19 cellular contexts compared by ENCODE assay signal in genomic region chr7:22238354-22239311, GRCh38.
DNase-seq lines count a peak whose midpoint lies in the region; ATAC-seq and TF ChIP-seq lines count a peak whose summit lies in the region.
"Had no signal": no experiment of that assay in that cellular context is flagged by ENCODE, and none has a peak within 500 bp of the region (broad histone marks: within the 10 kb centered on the region; RNA-seq: fewer than 3 reads in every experiment).

No MANE protein-coding gene starts in this region.

- H3K79me2 ChIP-seq in fibroblast of lung (ENCODE audit: control insufficient read depth, insufficient read depth, low read length) = no peaks in the 10 kb centered on the region

- TF ChIP-seq CTCF in RWPE2 (IDR thresholded peaks at IDR 0.05; ENCODE audit: poor library complexity, severe bottlenecking) (no peak), fibroblast of lung (conservative IDR thresholded peaks at IDR 0.05 in 1 of 2, IDR thresholded peaks at IDR 0.05 in 1 of 2; ENCODE audit: low read depth in 1 of 2, low read length in 2 of 2) (no peak)

- no peaks in the 10 kb centered on the region for H3K4me1 ChIP-seq in RWPE2 (ENCODE audit: insufficient read depth, poor library complexity, severe bottlenecking)
- H3K4me1 ChIP-seq in fibroblast of lung (ENCODE audit: control insufficient read depth, extremely low read depth, insufficient read depth, low read length) = no peaks in the 10 kb centered on the region
- peaks cover 0 to 5% of the 10 kb centered on the region in 2 donors for H3K4me1 ChIP-seq in aorta (ENCODE audit: control insufficient read depth in 1 of 2, insufficient read depth in 2 of 2, low read length in 2 of 2)

- intact Hi-C loops in aorta (cut with DNase I) = no loop called here

- H3K9me3 ChIP-seq in RWPE2 (ENCODE audit: severe bottlenecking) (no peaks in the 10 kb centered on the region), fibroblast of lung (ENCODE audit: control insufficient read depth, insufficient read depth, low read depth, low read length) (no peaks in the 10 kb centered on the region), aorta (ENCODE audit: control insufficient read depth, low read length) (no peaks in the 10 kb centered on the region)
- H3K9me3 ChIP-seq: colonic mucosa, heart left ventricle, right lobe of liver, thoracic aorta had no signal

- no peaks in the 10 kb centered on the region for H3K27me3 ChIP-seq in RWPE2 (ENCODE audit: insufficient read depth, poor library complexity, severe bottlenecking)
- no peaks in the 10 kb centered on the region for H3K27me3 ChIP-seq in fibroblast of lung (ENCODE audit: control insufficient read depth, insufficient read depth, low read length)
- H3K27me3 ChIP-seq in aorta (ENCODE audit: control insufficient read depth in 1 of 2, insufficient read depth in 2 of 2, low read length in 1 of 2) = no peaks in the 10 kb centered on the region
- H3K27me3 ChIP-seq: colonic mucosa, heart left ventricle, right lobe of liver had no signal

- no peak overlapping the region for H3K4me2 ChIP-seq in fibroblast of lung (ENCODE audit: extremely low read depth, insufficient read depth, low read length)

- no peak overlapping the region for H3K9ac ChIP-seq in fibroblast of lung (ENCODE audit: insufficient read depth, low read length)

- H3K27ac ChIP-seq in RWPE2 (ENCODE audit: poor library complexity, severe bottlenecking) (no peak overlapping the region), fibroblast of lung (ENCODE audit: insufficient read depth, low read length) (no peak overlapping the region), aorta (ENCODE audit: low read depth in 1 of 2, low read length in 2 of 2) (no peak overlapping the region)
- H3K27ac ChIP-seq: colonic mucosa, heart left ventricle, HL-60, right lobe of liver, thoracic aorta had no signal

- WGBS in aorta, 2 donors = 72 to 90% methylated on average over 3 of the region's 3 CpGs

- ATAC-seq in RWPE2 (ENCODE audit: low read depth) (peak; percentile 88), aorta (ENCODE audit: low FRiP score) (no peak), GM21447 (IDR thresholded peaks at IDR 0.05; ENCODE audit: unreplicated experiment) (no peak), GM21619 (IDR thresholded peaks at IDR 0.05; ENCODE audit: unreplicated experiment) (no peak), HG03108 (IDR thresholded peaks at IDR 0.05; ENCODE audit: unreplicated experiment) (no peak)
- ATAC-seq: activated T-cell treated with anti-CD3 and anti-CD28 coated beads, Interleukin-2, amount 50 U/mL, for 4 hours; heart left ventricle had no signal

- H3K36me3 ChIP-seq in RWPE2 (ENCODE audit: low read depth) (no peaks in the 10 kb centered on the region), fibroblast of lung (ENCODE audit: control insufficient read depth, insufficient read depth, low read length) (no peaks in the 10 kb centered on the region), aorta (ENCODE audit: control insufficient read depth in 1 of 2, insufficient read depth in 2 of 2, low read length in 1 of 2) (no peaks in the 10 kb centered on the region)
- H3K36me3 ChIP-seq: colonic mucosa, heart left ventricle, right lobe of liver, thoracic aorta had no signal

- no peak overlapping the region for H2AFZ ChIP-seq in fibroblast of lung (ENCODE audit: low read length)

- H3K4me3 ChIP-seq in RWPE2 (ENCODE audit: severe bottlenecking) (no peak overlapping the region), fibroblast of lung (replicated peaks in 1 of 4; ENCODE audit: control extremely low read depth in 1 of 4, insufficient read depth in 1 of 4, low read depth in 3 of 4, low read length in 4 of 4) (no peak overlapping the region), skeletal muscle cell (ENCODE audit: low read depth, low read length) (no peak overlapping the region), aorta (ENCODE audit: low read length in 2 of 2) (no peak overlapping the region)
- H3K4me3 ChIP-seq: colonic mucosa, heart left ventricle, right lobe of liver, thoracic aorta had no signal

- DNase-seq in GM04504 (ENCODE audit: low read depth) (peak; percentile 24), RWPE2 (ENCODE audit: low spot score) (no peak), fibroblast of lung (ENCODE audit: low read depth in 2 of 2) (peak; percentile 36 to 59), skeletal muscle cell (ENCODE audit: low read depth) (peak; percentile 17), aorta (no peak)
- DNase-seq: activated CD4-positive, alpha-beta T cell treated with anti-CD3 and anti-CD28 coated beads, Interleukin-2, amount 50 U/mL, for 4 hours; activated T-cell treated with anti-CD3 and anti-CD28 coated beads, Interleukin-2, amount 50 U/mL, for 4 hours; CD4-positive, alpha-beta T cell; colonic mucosa; DND-41; heart left ventricle; midbrain; right lobe of liver; stimulated activated CD4-positive, alpha-beta T cell treated with anti-CD3 and anti-CD28 coated beads, Interleukin-4, amount 100 ng/mL, for 4 hours had no signal

- H4K20me1 ChIP-seq in fibroblast of lung (ENCODE audit: control insufficient read depth, extremely low read depth, insufficient read depth, low read length) = no peaks in the 10 kb centered on the region

Comparison
In these comparisons a context has a peak if more than half of its experiments do, and no peak if none do; other contexts are left out.
1. DNase-seq: peak in GM04504 (single experiment), fibroblast of lung (2 of 2) and skeletal muscle cell (single experiment); none in RWPE2 (single experiment) and aorta (0 of 2).